In the genomic region with DNA sequence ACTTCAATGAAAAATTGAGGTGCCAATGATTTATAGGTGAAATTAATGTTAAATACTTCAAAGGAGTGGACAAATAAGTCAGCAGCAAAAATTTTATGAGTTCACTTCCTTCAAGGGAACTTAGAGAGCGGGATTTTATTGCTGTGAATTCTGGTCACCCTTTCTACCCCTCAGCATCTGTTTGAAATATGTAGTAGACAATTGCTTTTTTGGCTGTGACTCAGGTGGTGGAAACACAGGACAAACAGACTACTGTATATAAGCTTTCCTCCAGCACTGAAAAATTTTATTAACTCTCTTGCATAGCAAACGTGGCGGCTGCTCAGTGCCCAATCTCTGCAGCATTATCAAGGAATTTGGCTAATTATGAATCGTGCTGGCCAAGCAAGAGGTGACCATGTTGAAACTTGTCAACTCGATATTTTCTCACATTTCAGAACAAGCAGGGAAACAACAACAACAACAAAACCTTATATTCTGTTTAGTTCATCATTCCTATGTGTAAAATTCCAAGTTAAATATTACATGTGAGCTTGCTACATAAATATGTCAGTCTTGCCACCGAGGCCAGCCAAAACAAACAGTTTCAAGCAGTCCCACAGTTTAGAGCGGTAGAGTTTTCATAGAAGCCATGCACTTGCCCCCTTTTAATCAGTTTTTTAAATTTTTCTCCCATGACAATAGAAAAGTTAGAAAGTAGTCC, we compare ENCODE assay signal across 13 cellular contexts.
DNase-seq lines count a peak whose midpoint lies in the region; ATAC-seq and TF ChIP-seq lines count a peak whose summit lies in the region.
"Had no signal": no experiment of that assay in that cellular context is flagged by ENCODE, and none has a peak within 500 bp of the region (broad histone marks: within the 10 kb centered on the region; RNA-seq: fewer than 3 reads in every experiment).

No MANE protein-coding gene starts in this region.

- no peak overlapping the region for H3K4me3 ChIP-seq in AG10803 (ENCODE audit: low read length)
- H3K4me3 ChIP-seq in IMR-90 (ENCODE audit: insufficient read depth, low read depth, low read length) = no peak overlapping the region
- H3K4me3 ChIP-seq in coronary artery = no peak overlapping the region
- H3K4me3 ChIP-seq in mucosa of descending colon = no peak overlapping the region

- H3K4me1 ChIP-seq in IMR-90 (ENCODE audit: control insufficient read depth, insufficient read depth, low read length) = peaks cover 10% of the 10 kb centered on the region
- H3K4me1 ChIP-seq in mucosa of descending colon (ENCODE audit: low read depth) = peaks cover 3% of the 10 kb centered on the region

- H2BK15ac ChIP-seq in IMR-90 (ENCODE audit: low read depth, low read length) = no peak overlapping the region

- no peak overlapping the region for H3K14ac ChIP-seq in IMR-90 (replicated peaks; ENCODE audit: low read depth, low read length)

- H3K4me2 ChIP-seq in IMR-90 (ENCODE audit: low read depth, low read length) = no peak overlapping the region

- H3K18ac ChIP-seq in IMR-90 (ENCODE audit: low read depth, low read length) = no peak overlapping the region

- BruUV-seq in IMR-90 (replicated peaks; lab: Mats Ljungman, UMichigan) = no TSS peak

- no peak overlapping the region for H2AFZ ChIP-seq in IMR-90 (replicated peaks; ENCODE audit: low read length, poor library complexity)
- H2AFZ ChIP-seq: parathyroid adenoma had no signal

- H3K9ac ChIP-seq in IMR-90 (ENCODE audit: low read depth, low read length) = no peak overlapping the region
- H3K9ac ChIP-seq: parathyroid adenoma had no signal

- H3K23ac ChIP-seq in IMR-90 (ENCODE audit: low read depth, low read length) = no peak overlapping the region

- DNase-seq in AG10803 (ENCODE audit: low read depth) (peak; percentile 44), IMR-90 (no peak), coronary artery (ENCODE audit: low spot score) (no peak), mucosa of descending colon (no peak), MV-4-11 (lab: John Stamatoyannopoulos, UW) (no peak), glutamatergic neuron (no peak)
- DNase-seq in stimulated activated CD4-positive, alpha-beta T cell treated with anti-CD3 and anti-CD28 coated beads, Interleukin-2, amount 100 ng/mL, for 24 hours = no peak
- DNase-seq: DMS 273 treated with DMSO at 0.1 percent for 48 hours, NCI-H1694 had no signal

- H4K91ac ChIP-seq in IMR-90 (ENCODE audit: insufficient read depth, low read depth, low read length) = no peak overlapping the region

- H4K8ac ChIP-seq in IMR-90 (ENCODE audit: low read depth in 2 of 2, low read length in 2 of 2) = no peak overlapping the region

- no peaks in the 10 kb centered on the region for H3K9me3 Mint-ChIP-seq in glutamatergic neuron (ENCODE audit: unreplicated experiment)

- dilution Hi-C loops in IMR-90 (cut with HindIII; ENCODE audit: low sequenced_read_pairs, unreplicated experiment) = no loop called here

- intact Hi-C loops in IMR-90 (cut with micrococcal nuclease) (no loop called here), mucosa of descending colon (cut with DNase I, micrococcal nuclease) (no loop called here)

- H2BK20ac ChIP-seq in IMR-90 (ENCODE audit: low read depth, low read length) = no peak overlapping the region

- H2AK9ac ChIP-seq in IMR-90 (replicated peaks; ENCODE audit: low read depth, low read length, poor library complexity) = no peak overlapping the region

- no peak overlapping the region for H2BK120ac ChIP-seq in IMR-90 (ENCODE audit: low read depth, low read length)

- H3K27me3 Mint-ChIP-seq in glutamatergic neuron (ENCODE audit: unreplicated experiment) = no peaks in the 10 kb centered on the region

- H3K9me3 ChIP-seq in IMR-90 (ENCODE audit: control insufficient read depth, insufficient read depth, low read length) = peaks cover 3% of the 10 kb centered on the region; the same call in 1 of the 2 replicates
- no peaks in the 10 kb centered on the region for H3K9me3 ChIP-seq in mucosa of descending colon

- CTCF ChIA-PET in IMR-90 (lab: Yijun Ruan, JAX) = interaction anchor here (0.8 kb wide), 1 partner anchor 52 kb away, joined by 3 read pairs; no protein-coding TSS in a partner anchor

- ATAC-seq in IMR-90 (ENCODE audit: low read depth) (no peak), mucosa of descending colon (peak; percentile 55), HG03565 (IDR thresholded peaks at IDR 0.05; ENCODE audit: unreplicated experiment) (no peak)
- ATAC-seq: activated naive CD4-positive, alpha-beta T cell treated with anti-CD3 and anti-CD28 coated beads, Interleukin-2, amount 50 U/mL, for 72 hours had no signal

- in situ Hi-C loops in IMR-90 (cut with MboI; ENCODE audit: low sequenced_read_pairs) = no loop called here

- peaks cover 5% of the 10 kb centered on the region for H3K4me1 Mint-ChIP-seq in glutamatergic neuron (ENCODE audit: low read depth, unreplicated experiment)

- H3K27ac ChIP-seq in IMR-90 (ENCODE audit: insufficient read depth, low read length) = no peak overlapping the region
- H3K27ac ChIP-seq in coronary artery = peak overlapping the region; percentile 61 to 71
- H3K27ac ChIP-seq: parathyroid adenoma had no signal

- H4K20me1 ChIP-seq in IMR-90 (ENCODE audit: insufficient read depth, low read length) = no peaks in the 10 kb centered on the region

- POLR2A ChIA-PET in IMR-90 (lab: Charles Lee; ENCODE audit: unreplicated experiment) = no interaction called here

- H3K27ac Mint-ChIP-seq in glutamatergic neuron (ENCODE audit: unreplicated experiment) = no peak overlapping the region
- H3K27ac Mint-ChIP-seq: T-helper 2 cell treated with Interferon-gamma antibody and Interleukin-4, amounts not matched to agents 5 μg/mL and 100 μg/mL, for 36 hours had no signal

- no peak overlapping the region for H3K4me3 Mint-ChIP-seq in glutamatergic neuron (ENCODE audit: unreplicated experiment)
- H3K4me3 Mint-ChIP-seq: T-helper 2 cell treated with Interferon-gamma antibody and Interleukin-4, amounts not matched to agents 5 μg/mL and 100 μg/mL, for 36 hours had no signal

- peaks cover 10 to 18% of the 10 kb centered on the region in 2 experiments for H3K79me1 ChIP-seq in IMR-90 (ENCODE audit: low read depth in 1 of 2, low read length in 2 of 2)

- no peak overlapping the region for H2BK5ac ChIP-seq in IMR-90 (ENCODE audit: low read depth, low read length, poor library complexity, severe bottlenecking)

- H3K36me3 Mint-ChIP-seq in glutamatergic neuron (ENCODE audit: unreplicated experiment) = no peaks in the 10 kb centered on the region

- H3K9me1 ChIP-seq in IMR-90 (ENCODE audit: insufficient read depth, low read length) = peaks cover 4% of the 10 kb centered on the region

- H3K27me3 ChIP-seq in IMR-90 (ENCODE audit: control insufficient read depth, insufficient read depth, low read length) = no peaks in the 10 kb centered on the region

- H3K56ac ChIP-seq in IMR-90 (ENCODE audit: extremely low read depth, insufficient read depth, low read length) = no peak overlapping the region

- no peak overlapping the region for H3K4ac ChIP-seq in IMR-90 (ENCODE audit: low read depth, low read length)

- no peak overlapping the region for H4K5ac ChIP-seq in IMR-90 (ENCODE audit: low read depth, low read length)

- H3K36me3 ChIP-seq in IMR-90 (ENCODE audit: control insufficient read depth, insufficient read depth, low read length) (no peaks in the 10 kb centered on the region), mucosa of descending colon (ENCODE audit: low read depth) (no peaks in the 10 kb centered on the region)

- TF ChIP-seq RAD21 in IMR-90 (IDR thresholded peaks at IDR 0.05; ENCODE audit: low read length) = no peak

- TF ChIP-seq POLR2A in IMR-90 (IDR thresholded peaks at IDR 0.05; ENCODE audit: low read depth, low read length) = no peak

- 90% methylated on average over 2 of the region's 7 CpGs; no CpG with 5 or more reads in 1 of the 2 experiments for WGBS in IMR-90 (ENCODE audit: extremely low coverage in 2 of 2, insufficient read length in 1 of 2), 2 experiments

- 0 out of 2 replicates have a peak overlapping the region, but pooled peaks have one; percentile 15 for H2AK5ac ChIP-seq in IMR-90 (ENCODE audit: low read depth, low read length)

- TF ChIP-seq CTCF in AG10803 (conservative IDR thresholded peaks at IDR 0.05; ENCODE audit: low read length) (no peak), IMR-90 (conservative IDR thresholded peaks at IDR 0.05; ENCODE audit: low read depth, low read length) (no peak), coronary artery (IDR thresholded peaks at IDR 0.05) (no peak), mucosa of descending colon (IDR thresholded peaks at IDR 0.05) (no peak), glutamatergic neuron (IDR thresholded peaks at IDR 0.05; ENCODE audit: partially characterized antibody, unreplicated experiment) (no peak)

TF ChIP-seq in IMR-90, 13 proteins besides CTCF, POLR2A, EP300 and RAD21:
- TF ChIP-seq BHLHE40 (IDR thresholded peaks at IDR 0.05; ENCODE audit: low read depth, low read length) (no peak), MXI1 (IDR thresholded peaks at IDR 0.05; ENCODE audit: borderline replicate concordance, low read depth, low read length) (no peak)
- TF ChIP-seq, protein P1, sequence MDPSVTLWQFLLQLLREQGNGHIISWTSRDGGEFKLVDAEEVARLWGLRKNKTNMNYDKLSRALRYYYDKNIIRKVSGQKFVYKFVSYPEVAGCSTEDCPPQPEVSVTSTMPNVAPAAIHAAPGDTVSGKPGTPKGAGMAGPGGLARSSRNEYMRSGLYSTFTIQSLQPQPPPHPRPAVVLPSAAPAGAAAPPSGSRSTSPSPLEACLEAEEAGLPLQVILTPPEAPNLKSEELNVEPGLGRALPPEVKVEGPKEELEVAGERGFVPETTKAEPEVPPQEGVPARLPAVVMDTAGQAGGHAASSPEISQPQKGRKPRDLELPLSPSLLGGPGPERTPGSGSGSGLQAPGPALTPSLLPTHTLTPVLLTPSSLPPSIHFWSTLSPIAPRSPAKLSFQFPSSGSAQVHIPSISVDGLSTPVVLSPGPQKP (IDR thresholded peaks at IDR 0.05; ENCODE audit: borderline replicate concordance, low read depth, low read length) = no peak
- TF ChIP-seq, protein P2, sequence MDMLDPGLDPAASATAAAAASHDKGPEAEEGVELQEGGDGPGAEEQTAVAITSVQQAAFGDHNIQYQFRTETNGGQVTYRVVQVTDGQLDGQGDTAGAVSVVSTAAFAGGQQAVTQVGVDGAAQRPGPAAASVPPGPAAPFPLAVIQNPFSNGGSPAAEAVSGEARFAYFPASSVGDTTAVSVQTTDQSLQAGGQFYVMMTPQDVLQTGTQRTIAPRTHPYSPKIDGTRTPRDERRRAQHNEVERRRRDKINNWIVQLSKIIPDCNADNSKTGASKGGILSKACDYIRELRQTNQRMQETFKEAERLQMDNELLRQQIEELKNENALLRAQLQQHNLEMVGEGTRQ (IDR thresholded peaks at IDR 0.05; ENCODE audit: low read depth, low read length) = no peak
